17 cellular contexts compared by ENCODE assay signal in the genomic region with DNA sequence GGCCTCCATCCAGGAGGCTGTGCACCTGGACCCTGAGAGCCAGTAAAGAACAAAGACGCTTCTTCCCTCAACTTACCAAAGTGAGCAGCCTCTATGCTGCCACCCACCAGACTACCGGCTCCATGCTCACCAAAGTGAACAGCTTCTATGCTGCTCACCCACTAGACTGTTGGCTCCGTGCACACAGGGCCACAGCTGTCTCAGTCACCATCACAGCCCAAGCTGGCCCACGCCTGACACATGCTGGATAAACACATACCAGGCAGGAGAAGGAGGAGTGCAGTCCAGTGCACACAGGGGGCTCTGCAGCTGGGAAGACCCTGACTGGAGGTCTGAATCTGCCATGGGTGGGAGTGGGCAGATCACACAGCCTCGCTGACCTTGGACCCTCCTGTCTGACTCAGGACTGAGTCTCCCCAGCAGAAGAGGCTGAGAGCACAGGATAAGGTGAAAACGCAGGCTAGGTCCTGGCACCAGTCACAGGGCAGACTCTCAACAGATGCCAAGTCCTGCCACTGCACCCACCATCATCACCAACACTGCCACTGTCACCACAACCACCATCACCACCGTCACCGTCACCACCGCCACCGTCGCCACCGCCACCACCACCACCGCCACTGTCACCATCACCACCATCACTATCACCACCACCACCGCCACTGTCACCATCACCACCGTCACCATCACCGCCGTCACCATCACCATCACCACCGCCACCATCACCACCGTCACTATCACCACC.
DNase-seq lines count a peak whose midpoint lies in the region; ATAC-seq and TF ChIP-seq lines count a peak whose summit lies in the region.
"Had no signal": no experiment of that assay in that cellular context is flagged by ENCODE, and none has a peak within 500 bp of the region (broad histone marks: within the 10 kb centered on the region; RNA-seq: fewer than 3 reads in every experiment).

No MANE protein-coding gene starts in this region.

- H3K9me3 ChIP-seq in MM.1S (replicated peaks; ENCODE audit: insufficient read depth, low read length) = no peaks in the 10 kb centered on the region
- H3K9me3 ChIP-seq: A549, uterus had no signal

- peaks cover 60% of the 10 kb centered on the region for H3K4me1 Mint-ChIP-seq in activated naive CD4-positive, alpha-beta T cell treated with anti-CD3 and anti-CD28 coated beads, Interleukin-2, amount 50 U/mL, for 24 hours
- peaks cover 58% of the 10 kb centered on the region for H3K4me1 Mint-ChIP-seq in activated naive CD4-positive, alpha-beta T cell treated with anti-CD3 and anti-CD28 coated beads for 36 hours (ENCODE audit: low read depth)
- peaks cover 48% of the 10 kb centered on the region for H3K4me1 Mint-ChIP-seq in activated naive CD8-positive, alpha-beta T cell treated with anti-CD3 and anti-CD28 coated beads for 36 hours
- H3K4me1 Mint-ChIP-seq in naive B cell = peaks cover 49 to 78% (median 65%) of the 10 kb centered on the region in 3 donors

- H3K27me3 Mint-ChIP-seq in activated naive CD4-positive, alpha-beta T cell treated with anti-CD3 and anti-CD28 coated beads, Interleukin-2, amount 50 U/mL, for 24 hours = no peaks in the 10 kb centered on the region
- H3K27me3 Mint-ChIP-seq in activated naive CD4-positive, alpha-beta T cell treated with anti-CD3 and anti-CD28 coated beads for 36 hours (ENCODE audit: low read depth) = no peaks in the 10 kb centered on the region
- no peaks in the 10 kb centered on the region for H3K27me3 Mint-ChIP-seq in activated naive CD8-positive, alpha-beta T cell treated with anti-CD3 and anti-CD28 coated beads for 36 hours
- no peaks in the 10 kb centered on the region for H3K27me3 Mint-ChIP-seq in naive B cell
- H3K27me3 Mint-ChIP-seq: activated CD4-positive, alpha-beta T cell treated with anti-CD3 and anti-CD28 coated beads, Interleukin-2, amount 10 ng/mL, durations not matched to agents 7 days and 5 days had no signal

- H3K9ac ChIP-seq in MM.1S (ENCODE audit: low read length) = no peak overlapping the region
- H3K9ac ChIP-seq: parathyroid adenoma had no signal

- H3K4me3 Mint-ChIP-seq in activated naive CD4-positive, alpha-beta T cell treated with anti-CD3 and anti-CD28 coated beads, Interleukin-2, amount 50 U/mL, for 24 hours = no peak overlapping the region
- no peak overlapping the region for H3K4me3 Mint-ChIP-seq in activated naive CD4-positive, alpha-beta T cell treated with anti-CD3 and anti-CD28 coated beads for 36 hours
- no peak overlapping the region for H3K4me3 Mint-ChIP-seq in activated naive CD8-positive, alpha-beta T cell treated with anti-CD3 and anti-CD28 coated beads for 36 hours
- H3K4me3 Mint-ChIP-seq in naive B cell = peak overlapping the region in 2 of 8 donors; percentile 45 to 70
- H3K4me3 Mint-ChIP-seq: activated CD4-positive, alpha-beta T cell treated with anti-CD3 and anti-CD28 coated beads, Interleukin-2, amount 10 ng/mL, durations not matched to agents 7 days and 5 days; activated T-cell treated with anti-CD3 and anti-CD28 coated beads, Interleukin-2, amount 50 U/mL, for 4 hours had no signal

- no peaks in the 10 kb centered on the region for H3K36me3 ChIP-seq in MM.1S (replicated peaks; ENCODE audit: insufficient read depth, low read length)
- H3K36me3 ChIP-seq: uterus had no signal

- no peak for TF ChIP-seq CTCF in MM.1S (IDR thresholded peaks at IDR 0.05; ENCODE audit: low read length)

- H3K4me3 ChIP-seq in MM.1S (ENCODE audit: low read length) = no peak overlapping the region
- H3K4me3 ChIP-seq: A549, uterus had no signal

- H4K20me1 ChIP-seq in MM.1S (ENCODE audit: insufficient read depth, low read length) = no peaks in the 10 kb centered on the region

- ATAC-seq in naive B cell (ENCODE audit: low read depth in 2 of 2) (no peak), GM21447 (IDR thresholded peaks at IDR 0.05; ENCODE audit: unreplicated experiment) (no peak)
- ATAC-seq: A549; activated T-cell treated with anti-CD3 and anti-CD28 coated beads, Interleukin-2, amount 50 U/mL, for 4 hours had no signal

- H3K9me3 Mint-ChIP-seq in activated naive CD4-positive, alpha-beta T cell treated with anti-CD3 and anti-CD28 coated beads, Interleukin-2, amount 50 U/mL, for 24 hours = no peaks in the 10 kb centered on the region
- H3K9me3 Mint-ChIP-seq in activated naive CD4-positive, alpha-beta T cell treated with anti-CD3 and anti-CD28 coated beads for 36 hours = no peaks in the 10 kb centered on the region
- no peaks in the 10 kb centered on the region for H3K9me3 Mint-ChIP-seq in activated naive CD8-positive, alpha-beta T cell treated with anti-CD3 and anti-CD28 coated beads for 36 hours
- no peaks in the 10 kb centered on the region for H3K9me3 Mint-ChIP-seq in naive B cell
- H3K9me3 Mint-ChIP-seq: activated CD4-positive, alpha-beta T cell treated with anti-CD3 and anti-CD28 coated beads, Interleukin-2, amount 10 ng/mL, durations not matched to agents 7 days and 5 days; activated T-cell treated with anti-CD3 and anti-CD28 coated beads, Interleukin-2, amount 50 U/mL, for 4 hours had no signal

- intact Hi-C loops in activated naive CD4-positive, alpha-beta T cell treated with anti-CD3 and anti-CD28 coated beads for 36 hours (cut with micrococcal nuclease) = loop anchor here (5.0 kb wide), 6 partner anchors 130 to 530 kb away; partner anchors contain the start of genes EIF3B, MAD1L1 and PSMG3

- no peaks in the 10 kb centered on the region for H3K79me2 ChIP-seq in MM.1S (ENCODE audit: low read length)

- no peaks in the 10 kb centered on the region for H3K4me1 ChIP-seq in MM.1S (ENCODE audit: low read length)
- H3K4me1 ChIP-seq: parathyroid adenoma had no signal

- no peak overlapping the region for H3K4me2 ChIP-seq in MM.1S (ENCODE audit: low read depth, low read length)
- H3K4me2 ChIP-seq: A549 had no signal

- peaks cover 2% of the 10 kb centered on the region for H3K36me3 Mint-ChIP-seq in activated naive CD4-positive, alpha-beta T cell treated with anti-CD3 and anti-CD28 coated beads, Interleukin-2, amount 50 U/mL, for 24 hours
- H3K36me3 Mint-ChIP-seq in activated naive CD4-positive, alpha-beta T cell treated with anti-CD3 and anti-CD28 coated beads for 36 hours (ENCODE audit: low read depth) = peaks cover 1% of the 10 kb centered on the region
- peaks cover 8% of the 10 kb centered on the region for H3K36me3 Mint-ChIP-seq in activated naive CD8-positive, alpha-beta T cell treated with anti-CD3 and anti-CD28 coated beads for 36 hours
- no peaks in the 10 kb centered on the region for H3K36me3 Mint-ChIP-seq in naive B cell

- no peaks in the 10 kb centered on the region for H3K27me3 ChIP-seq in MM.1S (replicated peaks; ENCODE audit: insufficient read depth, low read length)
- H3K27me3 ChIP-seq: uterus had no signal

- DNase-seq in activated naive CD4-positive, alpha-beta T cell treated with anti-CD3 and anti-CD28 coated beads for 36 hours = no peak
- no peak for DNase-seq in activated naive CD8-positive, alpha-beta T cell treated with anti-CD3 and anti-CD28 coated beads for 36 hours
- DNase-seq in naive B cell = no peak
- DNase-seq in activated gamma-delta T cell treated with Interleukin-2 at 50 U/mL for 16 hours = no peak
- DNase-seq in MM.1S = no peak
- DNase-seq: activated CD4-positive, alpha-beta T cell treated with anti-CD3 and anti-CD28 coated beads, Interleukin-2, amount 10 ng/mL, durations not matched to agents 7 days and 5 days; activated T-cell treated with anti-CD3 and anti-CD28 coated beads, Interleukin-2, amount 50 U/mL, for 4 hours; COR-L47; NCI-H1417 treated with DMSO at 0.1 percent for 48 hours; SHP77; small intestine; uterus had no signal

- H3K27ac ChIP-seq in temporal lobe (ENCODE audit: low read depth, low read length) (peak overlapping the region; percentile 46), MM.1S (ENCODE audit: low read length) (no peak overlapping the region)
- H3K27ac ChIP-seq: A549, parathyroid adenoma had no signal

- H2AFZ ChIP-seq in MM.1S (ENCODE audit: low read length) = no peak overlapping the region
- H2AFZ ChIP-seq: parathyroid adenoma had no signal

- no peaks in the 10 kb centered on the region for H3K9me2 ChIP-seq in MM.1S (replicated peaks; ENCODE audit: insufficient read depth, low read length)

- CTCF ChIA-PET in activated naive CD4-positive, alpha-beta T cell treated with anti-CD3 and anti-CD28 coated beads for 36 hours (lab: Charles Lee) = interaction anchor here (0.6 kb wide), 1 partner anchor 21 kb away, joined by 3 read pairs; no protein-coding TSS in a partner anchor

- no peaks in the 10 kb centered on the region for H3F3A ChIP-seq in MM.1S (ENCODE audit: insufficient read depth, low read length)

- H3K27ac Mint-ChIP-seq in activated naive CD4-positive, alpha-beta T cell treated with anti-CD3 and anti-CD28 coated beads, Interleukin-2, amount 50 U/mL, for 24 hours = peak overlapping the region; percentile 82
- H3K27ac Mint-ChIP-seq in activated naive CD4-positive, alpha-beta T cell treated with anti-CD3 and anti-CD28 coated beads for 36 hours = no peak overlapping the region
- peak overlapping the region; percentile 59 for H3K27ac Mint-ChIP-seq in activated naive CD8-positive, alpha-beta T cell treated with anti-CD3 and anti-CD28 coated beads for 36 hours
- H3K27ac Mint-ChIP-seq in naive B cell = peak overlapping the region; percentile 74 to 96 (median 88)
- H3K27ac Mint-ChIP-seq: activated CD4-positive, alpha-beta T cell treated with anti-CD3 and anti-CD28 coated beads, Interleukin-2, amount 10 ng/mL, durations not matched to agents 7 days and 5 days had no signal
